Comparison of ENCODE assay signal across 22 cellular contexts in genomic region chr20:38044685-38045084, GRCh38. TPM values are rescaled to one million over a fixed set of nuclear protein-coding genes. Genes with fewer than 3 reads are reported as not detected.
A peak's percentile ranks its signal among the peaks of the same experiment; 100 is the strongest.
DNase-seq lines count a peak whose midpoint lies in the region; ATAC-seq, FAIRE-seq and TF ChIP-seq lines count a peak whose summit lies in the region.
"Had no signal": no experiment of that assay in that cellular context is flagged by ENCODE, and none has a peak within 500 bp of the region (broad histone marks: within the 10 kb centered on the region; RNA-seq: fewer than 3 reads in every experiment).

No MANE protein-coding gene starts in this region.

- POLR2A ChIA-PET in CD4-positive, alpha-beta T cell (lab: Charles Lee) = no interaction called here

- no peak overlapping the region for H2AFZ ChIP-seq in keratinocyte (ENCODE audit: control insufficient read depth, low read length)

- peak overlapping the region; percentile 49 for H3K27ac ChIP-seq in RWPE2 (ENCODE audit: poor library complexity, severe bottlenecking)
- peak overlapping the region; percentile 15 for H3K27ac ChIP-seq in keratinocyte (ENCODE audit: control insufficient read depth, insufficient read depth, low read length)
- H3K27ac ChIP-seq in psoas muscle = peak overlapping the region; percentile 69
- H3K27ac ChIP-seq in CD4-positive, alpha-beta T cell (ENCODE audit: low read depth, low read length) = no peak overlapping the region
- H3K27ac ChIP-seq: 22Rv1 had no signal

- H3K4me3 ChIP-seq in RWPE2 (ENCODE audit: severe bottlenecking) (no peak overlapping the region), keratinocyte (ENCODE audit: control insufficient read depth in 2 of 3, extremely low read depth in 1 of 3, insufficient read depth in 2 of 3, low read depth in 1 of 3, low read length in 3 of 3) (no peak overlapping the region), psoas muscle (no peak overlapping the region)

- TF ChIP-seq CTCF in RWPE2 (IDR thresholded peaks at IDR 0.05; ENCODE audit: poor library complexity, severe bottlenecking) (no peak), keratinocyte (optimal IDR thresholded peaks at IDR 0.05 in 1 of 3, IDR thresholded peaks at IDR 0.05 in 1 of 3, conservative IDR thresholded peaks at IDR 0.05 in 1 of 3; ENCODE audit: extremely low read depth in 1 of 3, insufficient read depth in 2 of 3, low read length in 3 of 3) (no peak), psoas muscle (IDR thresholded peaks at IDR 0.05) (no peak)
- TF ChIP-seq CTCF in CD4-positive, alpha-beta T cell (IDR thresholded peaks at IDR 0.05) = no peak

- no peaks in the 10 kb centered on the region for H3K27me3 Mint-ChIP-seq in activated T-cell treated with anti-CD3 and anti-CD28 coated beads, Interleukin-2, amount 50 U/mL, for 24 hours
- no peaks in the 10 kb centered on the region for H3K27me3 Mint-ChIP-seq in activated naive CD8-positive, alpha-beta T cell treated with anti-CD3 and anti-CD28 coated beads for 36 hours
- no peaks in the 10 kb centered on the region for H3K27me3 Mint-ChIP-seq in CD4-positive, alpha-beta T cell

- H3K36me3 Mint-ChIP-seq in activated T-cell treated with anti-CD3 and anti-CD28 coated beads, Interleukin-2, amount 50 U/mL, for 24 hours (ENCODE audit: low read depth) = peaks cover 95% of the 10 kb centered on the region
- H3K36me3 Mint-ChIP-seq in activated naive CD8-positive, alpha-beta T cell treated with anti-CD3 and anti-CD28 coated beads for 36 hours = peaks cover 29% of the 10 kb centered on the region
- H3K36me3 Mint-ChIP-seq in CD4-positive, alpha-beta T cell (ENCODE audit: low read depth) = peaks cover 90% of the 10 kb centered on the region

- no peaks in the 10 kb centered on the region for H3K27me3 ChIP-seq in RWPE2 (ENCODE audit: insufficient read depth, poor library complexity, severe bottlenecking)
- H3K27me3 ChIP-seq in keratinocyte (ENCODE audit: control insufficient read depth, extremely low read depth, insufficient read depth, low read length) = no peaks in the 10 kb centered on the region
- H3K27me3 ChIP-seq in psoas muscle (ENCODE audit: insufficient read depth in 3 of 3, low read length in 2 of 3) = no peaks in the 10 kb centered on the region
- no peaks in the 10 kb centered on the region for H3K27me3 ChIP-seq in CD4-positive, alpha-beta T cell (ENCODE audit: control insufficient read depth, insufficient read depth, low read length)
- H3K27me3 ChIP-seq: BE2C had no signal

- WGBS in psoas muscle, 3 donors = 59 to 86% (median 81%) methylated on average over 3 of the region's 3 CpGs

- H3K9me1 ChIP-seq in keratinocyte (ENCODE audit: control insufficient read depth, extremely low read depth, insufficient read depth, low read length) = peaks cover under 1% of the 10 kb centered on the region

- FAIRE-seq in keratinocyte (lab: Jason Lieb, UNC) = no peak
- FAIRE-seq: GM19239 had no signal

- H4K20me1 ChIP-seq in keratinocyte (ENCODE audit: control insufficient read depth, extremely low read depth, insufficient read depth, low read length) = no peaks in the 10 kb centered on the region

- H3K79me2 ChIP-seq in keratinocyte (ENCODE audit: control insufficient read depth, insufficient read depth, low read length) = peaks cover 41% of the 10 kb centered on the region

- H3K9me3 ChIP-seq in RWPE2 (ENCODE audit: severe bottlenecking) (no peaks in the 10 kb centered on the region), keratinocyte (ENCODE audit: control insufficient read depth, low read depth, low read length) (no peaks in the 10 kb centered on the region), psoas muscle (no peaks in the 10 kb centered on the region)
- H3K9me3 ChIP-seq in CD4-positive, alpha-beta T cell (ENCODE audit: control insufficient read depth, low read length) = no peaks in the 10 kb centered on the region
- H3K9me3 ChIP-seq: BE2C had no signal

- H3K9me3 Mint-ChIP-seq in activated T-cell treated with anti-CD3 and anti-CD28 coated beads, Interleukin-2, amount 50 U/mL, for 24 hours = no peaks in the 10 kb centered on the region
- no peaks in the 10 kb centered on the region for H3K9me3 Mint-ChIP-seq in activated naive CD8-positive, alpha-beta T cell treated with anti-CD3 and anti-CD28 coated beads for 36 hours
- no peaks in the 10 kb centered on the region for H3K9me3 Mint-ChIP-seq in CD4-positive, alpha-beta T cell
- H3K9me3 Mint-ChIP-seq: CD14-positive monocyte had no signal

- CTCF ChIA-PET in CD4-positive, alpha-beta T cell (lab: Charles Lee) = interaction anchor here (1.3 to 3.4 kb wide), 2 partner anchors 8 to 13 kb away, joined by 6 to 11 read pairs; no protein-coding TSS in a partner anchor

- H3K4me1 ChIP-seq in RWPE2 (ENCODE audit: insufficient read depth, poor library complexity, severe bottlenecking) = peaks cover 29% of the 10 kb centered on the region
- peaks cover 16% of the 10 kb centered on the region for H3K4me1 ChIP-seq in keratinocyte (ENCODE audit: control insufficient read depth, extremely low read depth, insufficient read depth, low read length)
- H3K4me1 ChIP-seq in psoas muscle = peaks cover 59% of the 10 kb centered on the region
- H3K4me1 ChIP-seq: BE2C had no signal

- intact Hi-C loops in psoas muscle (cut with DNase I) = no loop called here
- intact Hi-C loops in CD4-positive, alpha-beta T cell (cut with DNase I, micrococcal nuclease) = no loop called here

- H3K4me3 Mint-ChIP-seq in activated T-cell treated with anti-CD3 and anti-CD28 coated beads, Interleukin-2, amount 50 U/mL, for 24 hours = no peak overlapping the region
- no peak overlapping the region for H3K4me3 Mint-ChIP-seq in activated naive CD8-positive, alpha-beta T cell treated with anti-CD3 and anti-CD28 coated beads for 36 hours
- H3K4me3 Mint-ChIP-seq in CD4-positive, alpha-beta T cell = no peak overlapping the region
- H3K4me3 Mint-ChIP-seq: CD14-positive monocyte had no signal

- no peak overlapping the region for H3K9ac ChIP-seq in keratinocyte (ENCODE audit: control insufficient read depth, extremely low read depth, insufficient read depth, low read length)

- peak overlapping the region; percentile 14 for H3K27ac Mint-ChIP-seq in activated T-cell treated with anti-CD3 and anti-CD28 coated beads, Interleukin-2, amount 50 U/mL, for 24 hours
- H3K27ac Mint-ChIP-seq in activated naive CD8-positive, alpha-beta T cell treated with anti-CD3 and anti-CD28 coated beads for 36 hours = no peak overlapping the region
- no peak overlapping the region for H3K27ac Mint-ChIP-seq in CD4-positive, alpha-beta T cell

- peaks cover 64% of the 10 kb centered on the region for H3K4me1 Mint-ChIP-seq in activated T-cell treated with anti-CD3 and anti-CD28 coated beads, Interleukin-2, amount 50 U/mL, for 24 hours (ENCODE audit: low read depth)
- peaks cover 39% of the 10 kb centered on the region for H3K4me1 Mint-ChIP-seq in activated naive CD8-positive, alpha-beta T cell treated with anti-CD3 and anti-CD28 coated beads for 36 hours
- peaks cover 57% of the 10 kb centered on the region for H3K4me1 Mint-ChIP-seq in CD4-positive, alpha-beta T cell (ENCODE audit: low read depth)

- H3K36me3 ChIP-seq in RWPE2 (ENCODE audit: low read depth) (peaks cover 90% of the 10 kb centered on the region), keratinocyte (ENCODE audit: control insufficient read depth in 2 of 2, extremely low read depth in 1 of 2, insufficient read depth in 2 of 2, low read length in 2 of 2) (peaks cover 15 to 19% of the 10 kb centered on the region in 2 experiments), psoas muscle (ENCODE audit: insufficient read depth in 1 of 2, low read depth in 1 of 2) (peaks cover 0 to 79% of the 10 kb centered on the region in 2 donors)

- H3K4me2 ChIP-seq in keratinocyte (ENCODE audit: control insufficient read depth, extremely low read depth, insufficient read depth, low read depth, low read length) = no peak overlapping the region

- dilution Hi-C loops in keratinocyte (cut with MboI; ENCODE audit: extremely low pct_ligation_motif_present, low sequenced_read_pairs) = no loop called here

- ATAC-seq in RWPE2 (ENCODE audit: low read depth) = no peak
- no peak for ATAC-seq in psoas muscle
- no peak for ATAC-seq in CD4-positive, alpha-beta T cell (ENCODE audit: poor library complexity)

- no peak for DNase-seq in activated T-cell treated with anti-CD3 and anti-CD28 coated beads, Interleukin-2, amount 50 U/mL, for 24 hours
- no peak for DNase-seq in activated T-cell treated with anti-CD3 and anti-CD28 coated beads, Interleukin-2, amount 50 U/mL, for 1 hour
- no peak for DNase-seq in RWPE2 (ENCODE audit: low spot score)
- no peak for DNase-seq in keratinocyte (ENCODE audit: low read depth, low spot score)
- DNase-seq in psoas muscle = no peak
- DNase-seq in activated CD4-positive, alpha-beta T cell treated with anti-CD3 and anti-CD28 coated beads, Interleukin-2, amount 50 U/mL, for 48 hours = no peak
- no peak for DNase-seq in activated naive CD8-positive, alpha-beta T cell treated with anti-CD3 and anti-CD28 coated beads for 36 hours
- DNase-seq in CD4-positive, alpha-beta T cell = no peak
- DNase-seq: BE2C, DMS153, DND-41, Kasumi-1, MV-4-11, NCI-H1105, NCI-H2029 treated with DMSO at 0.1 percent for 48 hours, NCI-H446 treated with DMSO at 0.1 percent for 48 hours, NCI-H526, NCI-H82, SIG-M5 had no signal

RNA-seq across cellular contexts. Expression of gene RPRD1B, which starts 11.1 kb away (rescaled TPM):
- 15.9 to 22.6 TPM (median 19.9 TPM) in 3 replicates for polyA plus RNA-seq in keratinocyte
- polyA plus RNA-seq in keratinocyte (2011; ENCODE audit: low read depth) = 26.6 TPM
- 12.0 and 20.0 TPM in 2 replicates for polyA plus RNA-seq in keratinocyte (2011; cell fraction: cytosol; rRNA removed)
- 25.3 and 30.2 TPM in 2 replicates for polyA plus RNA-seq in keratinocyte (2011; cell fraction: nucleus; rRNA removed)
- polyA plus RNA-seq in keratinocyte (2012; ENCODE audit: low replicate concordance) = 14.2 and 15.1 TPM in 2 replicates
- 6.6 to 22.3 TPM (median 20.3 TPM) in 3 replicates for polyA minus RNA-seq in keratinocyte
- 28.8 TPM for polyA minus RNA-seq in keratinocyte (2011; cell fraction: cytosol; rRNA and poly(A)+ RNA removed)
- polyA minus RNA-seq in keratinocyte (2011; cell fraction: nucleus; rRNA and poly(A)+ RNA removed) = 27.1 and 37.2 TPM in 2 replicates
- total RNA-seq in psoas muscle = 10 to 100 TPM; 32.7 to 55.7 (median 44.4) TPM
- polyA plus RNA-seq in psoas muscle = 10 to 100 TPM; 14.0 to 29.9 (median 29.4) TPM
- 10 to 100 TPM; 37.6 to 42.7 TPM for total RNA-seq in activated naive CD8-positive, alpha-beta T cell treated with anti-CD3 and anti-CD28 coated beads for 36 hours
- total RNA-seq in CD4-positive, alpha-beta T cell = 10 to 100 TPM; 54.8 to 55.7 TPM

RNA-seq across cellular contexts. Expression of gene TTI1, which starts 11.4 kb away (rescaled TPM):
- polyA plus RNA-seq in keratinocyte (10.3 to 16.7 TPM (median 13.5 TPM) in 3 replicates), psoas muscle (10 to 100 TPM; 11.4 to 29.7 (median 19.5) TPM)
- 3.0 TPM for polyA plus RNA-seq in keratinocyte (2011; ENCODE audit: low read depth)
- 6.0 and 9.2 TPM in 2 replicates for polyA plus RNA-seq in keratinocyte (2011; cell fraction: cytosol; rRNA removed)
- 16.5 and 18.2 TPM in 2 replicates for polyA plus RNA-seq in keratinocyte (2011; cell fraction: nucleus; rRNA removed)
- 7.9 and 11.7 TPM in 2 replicates for polyA plus RNA-seq in keratinocyte (2012; ENCODE audit: low replicate concordance)
- polyA minus RNA-seq in keratinocyte = 23.9 to 34.2 TPM (median 29.3 TPM) in 3 replicates
- 10.7 TPM for polyA minus RNA-seq in keratinocyte (2011; cell fraction: cytosol; rRNA and poly(A)+ RNA removed)
- 16.0 and 33.0 TPM in 2 replicates for polyA minus RNA-seq in keratinocyte (2011; cell fraction: nucleus; rRNA and poly(A)+ RNA removed)
- 10 to 100 TPM; 11.9 to 24.0 (median 14.8) TPM for total RNA-seq in psoas muscle
- 10 to 100 TPM; 38.1 to 40.7 TPM for total RNA-seq in activated naive CD8-positive, alpha-beta T cell treated with anti-CD3 and anti-CD28 coated beads for 36 hours
- 10 to 100 TPM; 10.6 to 11.4 TPM for total RNA-seq in CD4-positive, alpha-beta T cell
